ENCODE assay signal across 19 cellular contexts in genomic region chr5:129110742-129111141, GRCh38. TPM values are rescaled to one million over a fixed set of nuclear protein-coding genes. Genes with fewer than 3 reads are reported as not detected.
A peak's percentile ranks its signal among the peaks of the same experiment; 100 is the strongest.
DNase-seq lines count a peak whose midpoint lies in the region; ATAC-seq, FAIRE-seq and TF ChIP-seq lines count a peak whose summit lies in the region.
"Had no signal": no experiment of that assay in that cellular context is flagged by ENCODE, and none has a peak within 500 bp of the region (broad histone marks: within the 10 kb centered on the region; RNA-seq: fewer than 3 reads in every experiment).

No MANE protein-coding gene starts in this region.

- H3K4me1 Mint-ChIP-seq in T-helper 17 cell: peaks cover 18% of the 10 kb centered on the region

- H3K27me3 Mint-ChIP-seq in T-helper 17 cell: no peaks in the 10 kb centered on the region
- H3K27me3 Mint-ChIP-seq: CD4-positive, alpha-beta memory T cell had no signal

- ATAC-seq in T-helper 17 cell (no peak), GM18858 (IDR thresholded peaks at IDR 0.05; ENCODE audit: unreplicated experiment) (no peak)

- no peak overlapping the region for H3K4me3 Mint-ChIP-seq in T-helper 17 cell
- H3K4me3 Mint-ChIP-seq: CD4-positive, alpha-beta memory T cell had no signal

- no peak overlapping the region for H3K4me3 ChIP-seq in fibroblast of mammary gland (ENCODE audit: control insufficient read depth, low read depth, low read length)

- intact Hi-C loops in posterior vena cava (cut with DNase I): no loop called here

- peak overlapping the region; percentile 59 for H3K27ac Mint-ChIP-seq in T-helper 17 cell

- TF ChIP-seq POLR2A in GM12892 (IDR thresholded peaks at IDR 0.05; ENCODE audit: low read depth, low read length): no peak

- DNase-seq in AG08396 (ENCODE audit: low spot score) (peak; percentile 8), GM12892 (ENCODE audit: insufficient read length) (no peak), T-helper 17 cell (no peak), fibroblast of mammary gland (ENCODE audit: low read depth) (peak; percentile 45), posterior vena cava (ENCODE audit: low spot score) (no peak), nucleus accumbens (lab: John Stamatoyannopoulos, UW) (no peak), NCI-H748 treated with DMSO at 0.1 percent for 48 hours (lab: John Stamatoyannopoulos, UW) (no peak)
- DNase-seq: BE2C; CD4-positive, alpha-beta memory T cell; DMS79 treated with DMSO at 0.1 percent for 48 hours; GF-D8; Karpas-422; MM.1S; NCI-H1105; NCI-H187; NCI-H446; NCI-H82 had no signal

- peak; percentile 46 for FAIRE-seq in GM12892 (lab: Jason Lieb, UNC)
- FAIRE-seq: H54 had no signal

- no peak for TF ChIP-seq CTCF in fibroblast of mammary gland (conservative IDR thresholded peaks at IDR 0.05; ENCODE audit: control insufficient read depth, insufficient read depth, low read depth, low read length)

- H3K9me3 ChIP-seq in T-helper 17 cell (ENCODE audit: control insufficient read depth, low read length, poor library complexity, severe bottlenecking): no peaks in the 10 kb centered on the region
- H3K9me3 ChIP-seq: BE2C had no signal

- peaks cover 13% of the 10 kb centered on the region for H3K36me3 Mint-ChIP-seq in T-helper 17 cell (ENCODE audit: low read depth)

RNA-seq across cellular contexts. Expression of gene ISOC1, which starts 16.2 kb away (rescaled TPM):
- polyA plus RNA-seq in GM12892 (2012; ENCODE audit: missing spikeins): 21.9 TPM
- total RNA-seq in T-helper 17 cell (10 to 100 TPM; 10.1 to 12.3 TPM), posterior vena cava (1 to 10 TPM; 7.7 to 9.9 TPM)

Comparison
In these comparisons a context has a peak if more than half of its experiments do, and no peak if none do; other contexts are left out.
1. DNase-seq: peak in AG08396 (single experiment) and fibroblast of mammary gland (single experiment); none in GM12892 (single experiment), T-helper 17 cell (0 of 3), posterior vena cava (single experiment), nucleus accumbens (0 of 56) and NCI-H748 treated with DMSO at 0.1 percent for 48 hours (single experiment).